ENCODE assay signal across 25 cellular contexts in the genomic region with DNA sequence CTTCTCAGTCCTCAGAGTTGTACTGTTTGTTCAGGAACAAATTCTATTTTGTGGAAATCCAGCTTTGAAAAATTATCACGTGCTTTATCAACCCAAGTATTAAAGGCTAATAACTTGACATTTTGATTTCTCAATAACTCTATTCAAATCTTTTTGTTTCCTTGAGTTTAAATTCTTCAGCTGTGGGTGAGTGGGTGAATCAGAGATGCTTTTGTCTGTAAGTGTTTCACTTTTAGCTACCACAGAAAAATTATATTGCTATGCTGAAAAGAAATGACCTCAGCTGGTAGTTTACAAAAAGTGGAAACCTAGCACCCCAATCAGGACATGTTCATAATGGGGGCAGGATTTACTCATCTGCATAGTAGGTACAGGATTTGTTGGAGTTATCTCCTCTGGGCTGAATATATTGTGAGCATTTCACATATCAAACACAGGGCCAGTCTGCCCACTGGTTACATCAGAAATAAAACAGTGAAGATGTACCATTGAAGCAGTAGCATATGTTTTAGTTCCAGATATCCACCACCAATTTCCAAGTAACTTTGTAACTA. TPM values are rescaled to one million over a fixed set of nuclear protein-coding genes. Genes with fewer than 3 reads are reported as not detected.
"Had no signal": no experiment of that assay in that cellular context is flagged by ENCODE, and none has a peak within 500 bp of the region (broad histone marks: within the 10 kb centered on the region; RNA-seq: fewer than 3 reads in every experiment).

No MANE protein-coding gene starts in this region.

- H3K36me3 Mint-ChIP-seq: activated naive CD4-positive, alpha-beta T cell treated with anti-CD3 and anti-CD28 coated beads, Interleukin-2, amount 10 ng/mL, durations not matched to agents 7 days and 5 days; memory B cell; natural killer cell treated with Interleukin-12 subunit alpha and Interleukin-12 subunit beta and Interleukin-15 and Interleukin-18, amount 100 ng/mL, for 72 hours; stimulated activated naive B cell treated with anti-CD40 and anti-IgM and Interleukin-4, amounts not matched to agents 10 μg/mL and 1 μg/mL and 100 μg/mL, for 72 hours had no signal

- H3K4me1 ChIP-seq: ascending aorta, foreskin keratinocyte, right lobe of liver, uterus had no signal

- H3K9me3 Mint-ChIP-seq: activated naive CD4-positive, alpha-beta T cell treated with anti-CD3 and anti-CD28 coated beads, Interleukin-2, amount 10 ng/mL, durations not matched to agents 7 days and 5 days; central memory CD8-positive, alpha-beta T cell; endodermal cell; memory B cell; natural killer cell treated with Interleukin-12 subunit alpha and Interleukin-12 subunit beta and Interleukin-15 and Interleukin-18, amount 100 ng/mL, for 72 hours; stimulated activated naive B cell treated with anti-CD40 and anti-IgM and Interleukin-4, amounts not matched to agents 10 μg/mL and 1 μg/mL and 100 μg/mL, for 72 hours had no signal

- H3K27me3 ChIP-seq: ascending aorta, right lobe of liver, uterus had no signal

- H3K27ac ChIP-seq: ascending aorta, coronary artery, epithelial cell of prostate, foreskin keratinocyte, right lobe of liver had no signal

- H3K36me3 ChIP-seq: ascending aorta, right lobe of liver, uterus had no signal

- H3K4me3 ChIP-seq: ascending aorta, coronary artery, right lobe of liver, uterus had no signal

- H3K4me1 Mint-ChIP-seq: activated naive CD4-positive, alpha-beta T cell treated with anti-CD3 and anti-CD28 coated beads, Interleukin-2, amount 10 ng/mL, durations not matched to agents 7 days and 5 days; central memory CD8-positive, alpha-beta T cell had no signal

- H3K27me3 Mint-ChIP-seq: activated naive CD4-positive, alpha-beta T cell treated with anti-CD3 and anti-CD28 coated beads, Interleukin-2, amount 10 ng/mL, durations not matched to agents 7 days and 5 days; memory B cell; stimulated activated naive B cell treated with anti-CD40 and anti-IgM and Interleukin-4, amounts not matched to agents 10 μg/mL and 1 μg/mL and 100 μg/mL, for 72 hours had no signal

- H3K27ac Mint-ChIP-seq: activated CD8-positive, alpha-beta T cell treated with anti-CD3 and anti-CD28 coated beads, Interleukin-2, amount 10 ng/mL, durations not matched to agents 7 days and 5 days; activated naive CD4-positive, alpha-beta T cell treated with anti-CD3 and anti-CD28 coated beads, Interleukin-2, amount 10 ng/mL, durations not matched to agents 7 days and 5 days; endodermal cell; memory B cell; natural killer cell treated with Interleukin-12 subunit alpha and Interleukin-12 subunit beta and Interleukin-15 and Interleukin-18, amount 100 ng/mL, for 72 hours; stimulated activated naive B cell treated with anti-CD40 and anti-IgM and Interleukin-4, amounts not matched to agents 10 μg/mL and 1 μg/mL and 100 μg/mL, for 72 hours had no signal

- DNase-seq: activated CD4-positive, alpha-beta T cell treated with anti-CD3 and anti-CD28 coated beads, Interleukin-2, amount 50 U/mL, for 1 hour; activated CD8-positive, alpha-beta T cell treated with anti-CD3 and anti-CD28 coated beads, Interleukin-2, amount 10 ng/mL, durations not matched to agents 7 days and 5 days; activated effector memory CD4-positive, alpha-beta T cell treated with Interleukin-2 at 50 U/mL for 16 hours; activated naive CD4-positive, alpha-beta T cell treated with anti-CD3 and anti-CD28 coated beads, Interleukin-2, amount 10 ng/mL, durations not matched to agents 7 days and 5 days; activated T-cell treated with anti-CD3 and anti-CD28 coated beads, Interleukin-2, amount 50 U/mL, for 1 hour; endodermal cell; foreskin keratinocyte; left cardiac atrium; right lobe of liver; small intestine; stimulated activated CD4-positive, alpha-beta T cell treated with anti-CD3 and anti-CD28 coated beads, Interleukin-15, amount 100 ng/mL, for 24 hours; stimulated activated naive B cell treated with anti-CD40 and anti-IgM and Interleukin-4, amounts not matched to agents 10 μg/mL and 1 μg/mL and 100 μg/mL, for 72 hours; trophoblast cell; uterus had no signal

- H3K9me3 ChIP-seq: ascending aorta, right lobe of liver, uterus had no signal

- H3K4me3 Mint-ChIP-seq: activated CD8-positive, alpha-beta T cell treated with anti-CD3 and anti-CD28 coated beads, Interleukin-2, amount 10 ng/mL, durations not matched to agents 7 days and 5 days; activated naive CD4-positive, alpha-beta T cell treated with anti-CD3 and anti-CD28 coated beads, Interleukin-2, amount 10 ng/mL, durations not matched to agents 7 days and 5 days; central memory CD8-positive, alpha-beta T cell; endodermal cell; memory B cell; natural killer cell treated with Interleukin-12 subunit alpha and Interleukin-12 subunit beta and Interleukin-15 and Interleukin-18, amount 100 ng/mL, for 72 hours; stimulated activated naive B cell treated with anti-CD40 and anti-IgM and Interleukin-4, amounts not matched to agents 10 μg/mL and 1 μg/mL and 100 μg/mL, for 72 hours had no signal

- ATAC-seq: activated CD4-positive, CD25-positive, alpha-beta regulatory T cell treated with anti-CD3 and anti-CD28 coated beads, Interleukin-2, amount 50 U/mL, for 24 hours; activated CD8-positive, alpha-beta T cell treated with anti-CD3 and anti-CD28 coated beads, Interleukin-2, amount 10 ng/mL, durations not matched to agents 7 days and 5 days; foreskin keratinocyte; left cardiac atrium; natural killer cell treated with Interleukin-12 subunit alpha and Interleukin-12 subunit beta and Interleukin-15 and Interleukin-18, amount 100 ng/mL, for 72 hours; right lobe of liver; SK-N-SH treated with all-trans-retinoic acid at 6 μM for 48 hours had no signal

RNA-seq across cellular contexts. Expression of a gene that starts 30.5 kb away (rescaled TPM):
- total RNA-seq: activated CD8-positive, alpha-beta T cell treated with anti-CD3 and anti-CD28 coated beads, Interleukin-2, amount 10 ng/mL, durations not matched to agents 7 days and 5 days; ascending aorta; endodermal cell; foreskin keratinocyte; left cardiac atrium; lower leg skin; natural killer cell treated with Interleukin-12 subunit alpha and Interleukin-12 subunit beta and Interleukin-15 and Interleukin-18, amount 100 ng/mL, for 72 hours; right lobe of liver; T-helper 2 cell treated with Interferon-gamma antibody and Interleukin-4, amounts not matched to agents 100 ng/mL and 5 ng/mL, for 36 hours; temporal lobe; uterus had no signal
